ENCODE assay signal across 8 cellular contexts in the genomic region with DNA sequence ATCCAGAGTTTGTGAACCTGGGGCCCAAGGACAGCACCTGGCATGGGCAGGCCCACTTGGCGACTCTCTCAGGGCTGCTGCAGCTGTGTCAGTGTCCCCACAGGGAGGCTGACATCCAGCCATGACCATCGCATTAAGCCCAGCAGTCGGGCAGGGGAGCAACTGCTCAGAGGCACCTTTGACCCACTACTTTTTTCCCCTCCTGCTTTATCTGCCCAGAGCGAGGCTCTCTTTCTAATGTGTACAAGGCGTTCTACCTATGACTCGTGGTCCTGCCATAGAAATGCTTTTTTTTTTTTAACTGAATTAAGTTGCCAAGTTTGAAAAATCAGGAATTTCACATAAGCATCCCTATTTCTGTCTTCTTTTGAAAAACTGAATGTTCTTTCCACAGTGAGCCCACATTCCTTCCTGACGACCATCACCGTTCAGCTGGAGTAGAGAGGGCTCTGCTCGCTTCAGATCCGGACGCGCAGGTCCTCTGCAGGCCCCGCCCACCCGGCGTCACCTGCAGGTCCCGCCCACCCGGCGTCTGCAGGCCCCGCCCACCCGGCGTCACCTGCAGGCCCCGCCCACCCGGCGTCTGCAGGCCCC. TPM values are rescaled to one million over a fixed set of nuclear protein-coding genes. Genes with fewer than 3 reads are reported as not detected.
DNase-seq lines count a peak whose midpoint lies in the region; ATAC-seq and TF ChIP-seq lines count a peak whose summit lies in the region.

No MANE protein-coding gene starts in this region.

- no peaks in the 10 kb centered on the region for H3K9me3 ChIP-seq in left ventricle myocardium inferior (replicated peaks)

- no peak for TF ChIP-seq CTCF in left ventricle myocardium inferior (IDR thresholded peaks at IDR 0.05; ENCODE audit: borderline replicate concordance)
- no peak for TF ChIP-seq CTCF in neural crest cell (conservative IDR thresholded peaks at IDR 0.05)

- ATAC-seq in left cardiac atrium = peak; percentile 23 to 75
- peak; percentile 36 for ATAC-seq in HG02840 (IDR thresholded peaks at IDR 0.05; ENCODE audit: low FRiP score, unreplicated experiment)
- peak; percentile 65 for ATAC-seq in central memory CD8-positive, alpha-beta T cell (replicated peaks; ENCODE audit: extremely low read depth, poor library complexity, severe bottlenecking)
- no peak for ATAC-seq in HG03196 (IDR thresholded peaks at IDR 0.05; ENCODE audit: unreplicated experiment)
- ATAC-seq in HG02870 (IDR thresholded peaks at IDR 0.05; ENCODE audit: unreplicated experiment) = no peak

- intact Hi-C loops in left cardiac atrium (cut with DNase I) (no loop called here), left ventricle myocardium inferior (cut with micrococcal nuclease) (no loop called here)

- no peak for DNase-seq in left cardiac atrium
- no peak for DNase-seq in left ventricle myocardium inferior
- peak; percentile 54 for DNase-seq in NCI-H2227 treated with DMSO at 0.1 percent for 48 hours (lab: John Stamatoyannopoulos, UW)
- peak; percentile 11 to 25 for DNase-seq in central memory CD8-positive, alpha-beta T cell (ENCODE audit: low spot score in 2 of 2)
- DNase-seq in neural crest cell (ENCODE audit: low read depth, low spot score) = peak; percentile 13

- H3K27me3 ChIP-seq in left ventricle myocardium inferior (ENCODE audit: low read depth) = peaks cover 83% of the 10 kb centered on the region

- H3K4me1 ChIP-seq in left ventricle myocardium inferior = no peaks in the 10 kb centered on the region

- no peaks in the 10 kb centered on the region for H3K36me3 ChIP-seq in left ventricle myocardium inferior

- H3K27me3 Mint-ChIP-seq in central memory CD8-positive, alpha-beta T cell = peaks cover 51% of the 10 kb centered on the region
- H3K27me3 Mint-ChIP-seq in neural crest cell (ENCODE audit: low read depth) = peaks cover 56% of the 10 kb centered on the region

- H3K27ac ChIP-seq in left ventricle myocardium inferior (replicated peaks) = no peak overlapping the region

- H3K36me3 Mint-ChIP-seq in central memory CD8-positive, alpha-beta T cell (ENCODE audit: insufficient read depth) = peaks cover 2% of the 10 kb centered on the region
- H3K36me3 Mint-ChIP-seq in neural crest cell (ENCODE audit: low read depth) = no peaks in the 10 kb centered on the region

- H3K4me3 ChIP-seq in left ventricle myocardium inferior = no peak overlapping the region

- H3K9me3 Mint-ChIP-seq in central memory CD8-positive, alpha-beta T cell = no peaks in the 10 kb centered on the region
- H3K9me3 Mint-ChIP-seq in neural crest cell = no peaks in the 10 kb centered on the region

- H3K27ac Mint-ChIP-seq in central memory CD8-positive, alpha-beta T cell (ENCODE audit: low read depth) = no peak overlapping the region
- H3K27ac Mint-ChIP-seq in neural crest cell (ENCODE audit: unreplicated experiment) = no peak overlapping the region

- no peak overlapping the region for H3K4me3 Mint-ChIP-seq in central memory CD8-positive, alpha-beta T cell
- H3K4me3 Mint-ChIP-seq in neural crest cell = peak overlapping the region; percentile 6

- H3K4me1 Mint-ChIP-seq in central memory CD8-positive, alpha-beta T cell = no peaks in the 10 kb centered on the region
- H3K4me1 Mint-ChIP-seq in neural crest cell = peaks cover 16% of the 10 kb centered on the region

RNA-seq across cellular contexts. Expression of a gene that starts 0.4 kb away (rescaled TPM):
- total RNA-seq in left cardiac atrium = under 1 TPM in 1 of 2 donors, not detected in 1; 0.50 TPM
- total RNA-seq in left ventricle myocardium inferior = not detected
- total RNA-seq in neural crest cell = 0.50 and 1.0 TPM in 2 replicates

RNA-seq across cellular contexts. Expression of a gene that starts 16.2 kb away (rescaled TPM):
- total RNA-seq in left cardiac atrium (not detected), left ventricle myocardium inferior (not detected), neural crest cell (not detected in 2 replicates)

Comparison
In these comparisons a context has a peak if more than half of its experiments do, and no peak if none do; other contexts are left out.
1. ATAC-seq: peak in left cardiac atrium (2 of 2), HG02840 (single experiment) and central memory CD8-positive, alpha-beta T cell (single experiment); none in HG03196 (single experiment) and HG02870 (single experiment).
2. DNase-seq: peak in NCI-H2227 treated with DMSO at 0.1 percent for 48 hours (single experiment), central memory CD8-positive, alpha-beta T cell (2 of 2) and neural crest cell (single experiment); none in left cardiac atrium (single experiment) and left ventricle myocardium inferior (single experiment).